Comparison of ENCODE assay signal across 1 cellular context in genomic region chr12:27779837-27780611, GRCh38.
TF ChIP-seq lines count a peak whose summit lies in the region.

TSS of gene KLHL42 (plus strand) at chr12:27780233. CDS start at chr12:27780331, 98 bp downstream.
TSS of gene MANSC4 (minus strand) at chr12:27780236. CDS start at chr12:27771276, 8,960 bp downstream.

TF ChIP-seq in H1, 55 proteins besides CTCF, POLR2A, EP300 and RAD21 (continued from another document):
- TF ChIP-seq MAX (IDR thresholded peaks at IDR 0.05) (peak; percentile 10; the same call in 1 of the 2 replicates), TAF7 (optimal IDR thresholded peaks at IDR 0.05; ENCODE audit: borderline replicate concordance, low read depth, low read length) (peak; percentile 78), PHF8 (conservative IDR thresholded peaks at IDR 0.05; ENCODE audit: low read depth, low read length) (peak; percentile 83), TAF1 (IDR thresholded peaks at IDR 0.05; ENCODE audit: low read depth, low read length) (peak; percentile 73), YY1 (IDR thresholded peaks at IDR 0.05; ENCODE audit: low read depth, low read length) (no peak), CEBPB (IDR thresholded peaks at IDR 0.05; ENCODE audit: low read depth, low read length) (no peak), EGR1 (IDR thresholded peaks at IDR 0.05; ENCODE audit: borderline replicate concordance, low read depth, low read length) (peak; percentile 37; the same call in 1 of the 2 replicates)
